In genomic region chr4:76011700-76012387, GRCh38 we compare ENCODE assay signal across 9 cellular contexts. TPM values are rescaled to one million over a fixed set of nuclear protein-coding genes. Genes with fewer than 3 reads are reported as not detected.
DNase-seq lines count a peak whose midpoint lies in the region; ATAC-seq, FAIRE-seq and TF ChIP-seq lines count a peak whose summit lies in the region.
"Had no signal": no experiment of that assay in that cellular context is flagged by ENCODE, and none has a peak within 500 bp of the region (broad histone marks: within the 10 kb centered on the region; RNA-seq: fewer than 3 reads in every experiment).

No MANE protein-coding gene starts in this region.

- H3K79me1 ChIP-seq in neuronal stem cell (ENCODE audit: low read depth, low read length), result peaks cover 1% of the 10 kb centered on the region

- no peaks in the 10 kb centered on the region for H3K9me3 Mint-ChIP-seq in progenitor cell of endocrine pancreas (ENCODE audit: low read depth)

- no peak overlapping the region for H3K4ac ChIP-seq in neuronal stem cell (ENCODE audit: low read length)

- no peak overlapping the region for H3K9ac ChIP-seq in neuronal stem cell (ENCODE audit: low read depth, low read length, poor library complexity)

- no peak overlapping the region for H2BK5ac ChIP-seq in neuronal stem cell (ENCODE audit: low read length)

- no peak overlapping the region for H2BK120ac ChIP-seq in neuronal stem cell (ENCODE audit: low read depth, low read length)

- H3K23ac ChIP-seq in neuronal stem cell (ENCODE audit: low read depth, low read length, poor library complexity), result no peak overlapping the region

- H3K27ac ChIP-seq in neuronal stem cell (replicated peaks; ENCODE audit: low read length), result no peak overlapping the region
- H3K27ac ChIP-seq: cardiac muscle cell had no signal

- no peak overlapping the region for H3K4me3 ChIP-seq in BJ (ENCODE audit: low read depth, low read length)
- no peak overlapping the region for H3K4me3 ChIP-seq in epithelial cell of esophagus (ENCODE audit: low read length)
- no peak overlapping the region for H3K4me3 ChIP-seq in neuronal stem cell (ENCODE audit: low read length in 2 of 2)
- H3K4me3 ChIP-seq: cardiac muscle cell had no signal

- no peak overlapping the region for H2BK12ac ChIP-seq in neuronal stem cell (ENCODE audit: low read length)

- TF ChIP-seq CTCF in BJ (IDR thresholded peaks at IDR 0.05; ENCODE audit: insufficient read depth, low read depth, low read length) (no peak), epithelial cell of esophagus (IDR thresholded peaks at IDR 0.05; ENCODE audit: insufficient read depth, low read depth, low read length, missing control alignments) (no peak), progenitor cell of endocrine pancreas (IDR thresholded peaks at IDR 0.05; ENCODE audit: unreplicated experiment) (no peak), D721Med (IDR thresholded peaks at IDR 0.05; ENCODE audit: insufficient read depth, missing control alignments) (no peak)

- H4K91ac ChIP-seq in neuronal stem cell (ENCODE audit: low read depth, low read length, poor library complexity), result no peak overlapping the region

- no peak overlapping the region for H2AK5ac ChIP-seq in neuronal stem cell (ENCODE audit: low read depth, low read length)

- CTCF ChIA-PET in BJ (lab: Yijun Ruan, JAX), result interaction anchor here (0.6 to 1.2 kb wide), 3 partner anchors 9 to 42 kb away, joined by 3 to 4 read pairs (median 3); no protein-coding TSS in a partner anchor

- H3K27me3 ChIP-seq in BJ (ENCODE audit: control insufficient read depth, insufficient read depth, low read length), result no peaks in the 10 kb centered on the region
- H3K27me3 ChIP-seq in neuronal stem cell (ENCODE audit: control insufficient read depth in 3 of 3, insufficient read depth in 3 of 3, low read depth in 1 of 3, low read length in 3 of 3), result peaks cover 0 to 3% (median 0%) of the 10 kb centered on the region in 3 experiments

- DNase-seq in BJ (ENCODE audit: low read depth), result peak; percentile 19
- peak; percentile 34 for DNase-seq in HS-5 (ENCODE audit: low read depth)
- peak; percentile 80 for DNase-seq in epithelial cell of esophagus (ENCODE audit: low read depth)
- no peak for DNase-seq in neuronal stem cell (ENCODE audit: low spot score)
- DNase-seq in progenitor cell of endocrine pancreas (ENCODE audit: low spot score, unreplicated experiment), result no peak
- no peak for DNase-seq in stimulated activated CD4-positive, alpha-beta T cell treated with anti-CD3 and anti-CD28 coated beads, Interleukin-15, amount 100 ng/mL, for 24 hours
- no peak for DNase-seq in D721Med (ENCODE audit: insufficient read length, low spot score)

- POLR2A ChIA-PET in BJ (lab: Charles Lee), result no interaction called here

- no peak overlapping the region for H2BK15ac ChIP-seq in neuronal stem cell (ENCODE audit: low read length)

- no peaks in the 10 kb centered on the region for H3K36me3 Mint-ChIP-seq in progenitor cell of endocrine pancreas (ENCODE audit: insufficient read depth)

- no peaks in the 10 kb centered on the region for H3K9me3 ChIP-seq in neuronal stem cell (replicated peaks in 1 of 2; ENCODE audit: control insufficient read depth in 2 of 2, insufficient read depth in 1 of 2, low read depth in 1 of 2, low read length in 2 of 2)

- peak overlapping the region; percentile 62 for H3K18ac ChIP-seq in neuronal stem cell (ENCODE audit: low read length)

- H3K4me1 ChIP-seq in neuronal stem cell (ENCODE audit: control insufficient read depth in 2 of 2, insufficient read depth in 1 of 2, low read depth in 1 of 2, low read length in 2 of 2), result peaks cover 4% of the 10 kb centered on the region in 2 donors

- ATAC-seq in GM21367 (IDR thresholded peaks at IDR 0.05; ENCODE audit: unreplicated experiment), result peak; percentile 69

- H3K4me3 Mint-ChIP-seq in progenitor cell of endocrine pancreas (ENCODE audit: low read depth), result no peak overlapping the region

- H3K36me3 ChIP-seq in BJ (ENCODE audit: control insufficient read depth, insufficient read depth, low read length) (no peaks in the 10 kb centered on the region), neuronal stem cell (replicated peaks in 1 of 2; ENCODE audit: control insufficient read depth in 2 of 2, insufficient read depth in 2 of 2, low read length in 2 of 2) (no peaks in the 10 kb centered on the region)
- H3K36me3 ChIP-seq: cardiac muscle cell had no signal

- FAIRE-seq in D721Med (lab: Jason Lieb, UNC), result no peak

- H3K14ac ChIP-seq in neuronal stem cell (ENCODE audit: low read length), result no peak overlapping the region

- no peak overlapping the region for H3K4me2 ChIP-seq in neuronal stem cell (ENCODE audit: insufficient read depth, low read length, poor library complexity, severe bottlenecking)

- peaks cover 13% of the 10 kb centered on the region for H3K27me3 Mint-ChIP-seq in progenitor cell of endocrine pancreas

- WGBS in neuronal stem cell (ENCODE audit: extremely low coverage in 2 of 2, insufficient read length in 2 of 2, insufficient replicate concordance in 1 of 2), 2 donors, result no CpG with 5 or more reads among the region's 13 CpGs

- H2AFZ ChIP-seq in neuronal stem cell (ENCODE audit: low read length), result peak overlapping the region; percentile 75

- H4K8ac ChIP-seq in neuronal stem cell (ENCODE audit: low read depth, low read length), result no peak overlapping the region

- no peak overlapping the region for H3K27ac Mint-ChIP-seq in progenitor cell of endocrine pancreas

- H3K4me1 Mint-ChIP-seq in progenitor cell of endocrine pancreas (ENCODE audit: low read depth), result peaks cover 4% of the 10 kb centered on the region

RNA-seq across cellular contexts. Expression of gene CXCL9, which starts 4.5 kb away (rescaled TPM):
- polyA plus RNA-seq in BJ (2011; rRNA removed), result not detected in 2 replicates
- polyA minus RNA-seq in BJ (2011; rRNA and poly(A)+ RNA removed), result not detected in 2 replicates
- polyA plus RNA-seq in neuronal stem cell (2013, experiment 1 of 2), result not detected
- polyA plus RNA-seq in neuronal stem cell (2013, experiment 2 of 2), result not detected
- not detected in 2 replicates for total RNA-seq in progenitor cell of endocrine pancreas
- total RNA-seq: cardiac muscle cell had no signal
- polyA plus RNA-seq: cardiac muscle cell had no signal

RNA-seq across cellular contexts. Expression of gene CXCL10, which starts 11.5 kb away (rescaled TPM):
- not detected in 2 replicates for polyA plus RNA-seq in BJ (2011; rRNA removed)
- polyA minus RNA-seq in BJ (2011; rRNA and poly(A)+ RNA removed), result not detected in 2 replicates
- not detected for polyA plus RNA-seq in neuronal stem cell (2013, experiment 1 of 2)
- not detected for polyA plus RNA-seq in neuronal stem cell (2013, experiment 2 of 2)
- total RNA-seq in progenitor cell of endocrine pancreas, result not detected in 2 replicates
- total RNA-seq: cardiac muscle cell had no signal
- polyA plus RNA-seq: cardiac muscle cell had no signal

RNA-seq across cellular contexts. Expression of gene SDAD1, which starts 21.1 kb away (rescaled TPM):
- 14.1 and 23.7 TPM in 2 replicates for polyA plus RNA-seq in BJ (2011; rRNA removed)
- polyA minus RNA-seq in BJ (2011; rRNA and poly(A)+ RNA removed), result 10.8 and 11.3 TPM in 2 replicates
- polyA plus RNA-seq in neuronal stem cell (2013, experiment 1 of 2), result 35.7 TPM
- 35.5 TPM for polyA plus RNA-seq in neuronal stem cell (2013, experiment 2 of 2)
- total RNA-seq in progenitor cell of endocrine pancreas, result 45.0 and 46.2 TPM in 2 replicates

RNA-seq across cellular contexts. Expression of gene CXCL11, which starts 24.0 kb away (rescaled TPM):
- not detected in 2 replicates for polyA plus RNA-seq in BJ (2011; rRNA removed)
- not detected in 2 replicates for polyA minus RNA-seq in BJ (2011; rRNA and poly(A)+ RNA removed)
- 0.18 TPM for polyA plus RNA-seq in neuronal stem cell (2013, experiment 1 of 2)
- polyA plus RNA-seq in neuronal stem cell (2013, experiment 2 of 2), result 0.26 TPM
- not detected in 2 replicates for total RNA-seq in progenitor cell of endocrine pancreas
- total RNA-seq: cardiac muscle cell had no signal
- polyA plus RNA-seq: cardiac muscle cell had no signal

Comparison
In these comparisons a context has a peak if more than half of its experiments do, and no peak if none do; other contexts are left out.
1. DNase-seq: peak in BJ (single experiment), HS-5 (single experiment) and epithelial cell of esophagus (single experiment); none in neuronal stem cell (single experiment), progenitor cell of endocrine pancreas (single experiment), stimulated activated CD4-positive, alpha-beta T cell treated with anti-CD3 and anti-CD28 coated beads, Interleukin-15, amount 100 ng/mL, for 24 hours (single experiment) and D721Med (single experiment).